Comparison of ENCODE assay signal across 1 cellular context in genomic region chr2:25982273-25982967, GRCh38.
TF ChIP-seq lines count a peak whose summit lies in the region.

Gene KIF3C, minus strand, starts transcription at chr2:25982497. Its CDS starts 580 bp downstream, at chr2:25981917.

TF ChIP-seq in HepG2, 621 proteins besides CTCF, POLR2A, EP300 and RAD21 (continued from another document and continues in another):
- TF ChIP-seq, protein P1, sequence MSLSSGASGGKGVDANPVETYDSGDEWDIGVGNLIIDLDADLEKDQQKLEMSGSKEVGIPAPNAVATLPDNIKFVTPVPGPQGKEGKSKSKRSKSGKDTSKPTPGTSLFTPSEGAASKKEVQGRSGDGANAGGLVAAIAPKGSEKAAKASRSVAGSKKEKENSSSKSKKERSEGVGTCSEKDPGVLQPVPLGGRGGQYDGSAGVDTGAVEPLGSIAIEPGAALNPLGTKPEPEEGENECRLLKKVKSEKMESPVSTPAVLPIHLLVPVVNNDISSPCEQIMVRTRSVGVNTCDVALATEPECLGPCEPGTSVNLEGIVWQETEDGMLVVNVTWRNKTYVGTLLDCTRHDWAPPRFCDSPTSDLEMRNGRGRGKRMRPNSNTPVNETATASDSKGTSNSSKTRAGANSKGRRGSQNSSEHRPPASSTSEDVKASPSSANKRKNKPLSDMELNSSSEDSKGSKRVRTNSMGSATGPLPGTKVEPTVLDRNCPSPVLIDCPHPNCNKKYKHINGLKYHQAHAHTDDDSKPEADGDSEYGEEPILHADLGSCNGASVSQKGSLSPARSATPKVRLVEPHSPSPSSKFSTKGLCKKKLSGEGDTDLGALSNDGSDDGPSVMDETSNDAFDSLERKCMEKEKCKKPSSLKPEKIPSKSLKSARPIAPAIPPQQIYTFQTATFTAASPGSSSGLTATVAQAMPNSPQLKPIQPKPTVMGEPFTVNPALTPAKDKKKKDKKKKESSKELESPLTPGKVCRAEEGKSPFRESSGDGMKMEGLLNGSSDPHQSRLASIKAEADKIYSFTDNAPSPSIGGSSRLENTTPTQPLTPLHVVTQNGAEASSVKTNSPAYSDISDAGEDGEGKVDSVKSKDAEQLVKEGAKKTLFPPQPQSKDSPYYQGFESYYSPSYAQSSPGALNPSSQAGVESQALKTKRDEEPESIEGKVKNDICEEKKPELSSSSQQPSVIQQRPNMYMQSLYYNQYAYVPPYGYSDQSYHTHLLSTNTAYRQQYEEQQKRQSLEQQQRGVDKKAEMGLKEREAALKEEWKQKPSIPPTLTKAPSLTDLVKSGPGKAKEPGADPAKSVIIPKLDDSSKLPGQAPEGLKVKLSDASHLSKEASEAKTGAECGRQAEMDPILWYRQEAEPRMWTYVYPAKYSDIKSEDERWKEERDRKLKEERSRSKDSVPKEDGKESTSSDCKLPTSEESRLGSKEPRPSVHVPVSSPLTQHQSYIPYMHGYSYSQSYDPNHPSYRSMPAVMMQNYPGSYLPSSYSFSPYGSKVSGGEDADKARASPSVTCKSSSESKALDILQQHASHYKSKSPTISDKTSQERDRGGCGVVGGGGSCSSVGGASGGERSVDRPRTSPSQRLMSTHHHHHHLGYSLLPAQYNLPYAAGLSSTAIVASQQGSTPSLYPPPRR (CRISPR knock-in tag; IDR thresholded peaks at IDR 0.05; ENCODE audit: borderline replicate concordance): no peak
- TF ChIP-seq MIER3 (CRISPR knock-in tag; IDR thresholded peaks at IDR 0.05; ENCODE audit: borderline replicate concordance): no peak
- no peak for TF ChIP-seq ZNF44 (CRISPR knock-in tag; IDR thresholded peaks at IDR 0.05)
- no peak for TF ChIP-seq SSRP1 (CRISPR knock-in tag; IDR thresholded peaks at IDR 0.05)
- TF ChIP-seq ZNF503 (CRISPR knock-in tag; IDR thresholded peaks at IDR 0.05): no peak; the same call in 1 of the 2 replicates
- TF ChIP-seq ZNF136 (CRISPR knock-in tag; IDR thresholded peaks at IDR 0.05; ENCODE audit: low read depth): 0 out of 2 replicates have a peak, but pooled peaks have one; percentile 12
- TF ChIP-seq FOXP4 (CRISPR knock-in tag; IDR thresholded peaks at IDR 0.05): no peak
- no peak for TF ChIP-seq ZNF614 (CRISPR knock-in tag; IDR thresholded peaks at IDR 0.05; ENCODE audit: borderline replicate concordance)
- TF ChIP-seq ZBTB7B (CRISPR knock-in tag; IDR thresholded peaks at IDR 0.05): 0 out of 2 replicates have a peak, but pooled peaks have one; percentile 50
- no peak for TF ChIP-seq RFX1 (IDR thresholded peaks at IDR 0.05)
- peak; percentile 62; the same call in 1 of the 2 replicates for TF ChIP-seq AKAP8 (CRISPR knock-in tag; IDR thresholded peaks at IDR 0.05)
- TF ChIP-seq CBX2 (IDR thresholded peaks at IDR 0.05; ENCODE audit: low read depth, low read length): no peak
- TF ChIP-seq CBX2 (CRISPR knock-in tag; IDR thresholded peaks at IDR 0.05; ENCODE audit: low read depth): no peak
- no peak for TF ChIP-seq MYC (CRISPR knock-in tag; IDR thresholded peaks at IDR 0.05; ENCODE audit: borderline replicate concordance)
- 0 out of 2 replicates have a peak, but pooled peaks have one; percentile 7 for TF ChIP-seq ZSCAN9 (CRISPR knock-in tag; IDR thresholded peaks at IDR 0.05; ENCODE audit: borderline replicate concordance)
- peak; percentile 33; the same call in 1 of the 2 replicates for TF ChIP-seq MYPOP (CRISPR knock-in tag; IDR thresholded peaks at IDR 0.05)
- no peak for TF ChIP-seq BHLHE40 (IDR thresholded peaks at IDR 0.05; ENCODE audit: low read length)
- no peak for TF ChIP-seq ZNF563 (CRISPR knock-in tag; IDR thresholded peaks at IDR 0.05)
- no peak for TF ChIP-seq ZKSCAN5 (CRISPR knock-in tag; IDR thresholded peaks at IDR 0.05)
- TF ChIP-seq NCOR1 (IDR thresholded peaks at IDR 0.05; ENCODE audit: borderline replicate concordance, low read length): no peak
- no peak for TF ChIP-seq ZNF7 (CRISPR knock-in tag; IDR thresholded peaks at IDR 0.05)
- TF ChIP-seq CENPT (CRISPR knock-in tag; IDR thresholded peaks at IDR 0.05; ENCODE audit: low read depth): no peak
- no peak for TF ChIP-seq RCOR2 (CRISPR knock-in tag; IDR thresholded peaks at IDR 0.05)
- peak; percentile 65; the same call in 1 of the 2 replicates for TF ChIP-seq TARDBP (CRISPR knock-in tag; IDR thresholded peaks at IDR 0.05)
- TF ChIP-seq ZNF12 (CRISPR knock-in tag; IDR thresholded peaks at IDR 0.05): no peak
- no peak for TF ChIP-seq BORCS8-MEF2B (CRISPR knock-in tag; IDR thresholded peaks at IDR 0.05)
- TF ChIP-seq TAF1 (CRISPR knock-in tag; IDR thresholded peaks at IDR 0.05): no peak
- no peak for TF ChIP-seq SMC3 (IDR thresholded peaks at IDR 0.05; ENCODE audit: low read length)
- TF ChIP-seq, protein P2, sequence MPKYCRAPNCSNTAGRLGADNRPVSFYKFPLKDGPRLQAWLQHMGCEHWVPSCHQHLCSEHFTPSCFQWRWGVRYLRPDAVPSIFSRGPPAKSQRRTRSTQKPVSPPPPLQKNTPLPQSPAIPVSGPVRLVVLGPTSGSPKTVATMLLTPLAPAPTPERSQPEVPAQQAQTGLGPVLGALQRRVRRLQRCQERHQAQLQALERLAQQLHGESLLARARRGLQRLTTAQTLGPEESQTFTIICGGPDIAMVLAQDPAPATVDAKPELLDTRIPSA (CRISPR knock-in tag; IDR thresholded peaks at IDR 0.05; ENCODE audit: borderline replicate concordance): no peak
- no peak for TF ChIP-seq HES4 (CRISPR knock-in tag; IDR thresholded peaks at IDR 0.05; ENCODE audit: borderline replicate concordance)
- no peak for TF ChIP-seq ZNF749 (CRISPR knock-in tag; IDR thresholded peaks at IDR 0.05; ENCODE audit: borderline replicate concordance)
- no peak for TF ChIP-seq ZSCAN31 (CRISPR knock-in tag; IDR thresholded peaks at IDR 0.05; ENCODE audit: low read depth)
- TF ChIP-seq AFF4 (CRISPR knock-in tag; IDR thresholded peaks at IDR 0.05): no peak
- no peak for TF ChIP-seq ZFP37 (CRISPR knock-in tag; IDR thresholded peaks at IDR 0.05; ENCODE audit: borderline replicate concordance)
- TF ChIP-seq, protein P3, sequence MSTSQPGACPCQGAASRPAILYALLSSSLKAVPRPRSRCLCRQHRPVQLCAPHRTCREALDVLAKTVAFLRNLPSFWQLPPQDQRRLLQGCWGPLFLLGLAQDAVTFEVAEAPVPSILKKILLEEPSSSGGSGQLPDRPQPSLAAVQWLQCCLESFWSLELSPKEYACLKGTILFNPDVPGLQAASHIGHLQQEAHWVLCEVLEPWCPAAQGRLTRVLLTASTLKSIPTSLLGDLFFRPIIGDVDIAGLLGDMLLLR (CRISPR knock-in tag; IDR thresholded peaks at IDR 0.05): no peak
- TF ChIP-seq, protein P4, sequence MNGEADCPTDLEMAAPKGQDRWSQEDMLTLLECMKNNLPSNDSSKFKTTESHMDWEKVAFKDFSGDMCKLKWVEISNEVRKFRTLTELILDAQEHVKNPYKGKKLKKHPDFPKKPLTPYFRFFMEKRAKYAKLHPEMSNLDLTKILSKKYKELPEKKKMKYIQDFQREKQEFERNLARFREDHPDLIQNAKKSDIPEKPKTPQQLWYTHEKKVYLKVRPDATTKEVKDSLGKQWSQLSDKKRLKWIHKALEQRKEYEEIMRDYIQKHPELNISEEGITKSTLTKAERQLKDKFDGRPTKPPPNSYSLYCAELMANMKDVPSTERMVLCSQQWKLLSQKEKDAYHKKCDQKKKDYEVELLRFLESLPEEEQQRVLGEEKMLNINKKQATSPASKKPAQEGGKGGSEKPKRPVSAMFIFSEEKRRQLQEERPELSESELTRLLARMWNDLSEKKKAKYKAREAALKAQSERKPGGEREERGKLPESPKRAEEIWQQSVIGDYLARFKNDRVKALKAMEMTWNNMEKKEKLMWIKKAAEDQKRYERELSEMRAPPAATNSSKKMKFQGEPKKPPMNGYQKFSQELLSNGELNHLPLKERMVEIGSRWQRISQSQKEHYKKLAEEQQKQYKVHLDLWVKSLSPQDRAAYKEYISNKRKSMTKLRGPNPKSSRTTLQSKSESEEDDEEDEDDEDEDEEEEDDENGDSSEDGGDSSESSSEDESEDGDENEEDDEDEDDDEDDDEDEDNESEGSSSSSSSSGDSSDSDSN (CRISPR knock-in tag; IDR thresholded peaks at IDR 0.05): no peak; the same call in none of the 2 replicates
- TF ChIP-seq, protein P5, sequence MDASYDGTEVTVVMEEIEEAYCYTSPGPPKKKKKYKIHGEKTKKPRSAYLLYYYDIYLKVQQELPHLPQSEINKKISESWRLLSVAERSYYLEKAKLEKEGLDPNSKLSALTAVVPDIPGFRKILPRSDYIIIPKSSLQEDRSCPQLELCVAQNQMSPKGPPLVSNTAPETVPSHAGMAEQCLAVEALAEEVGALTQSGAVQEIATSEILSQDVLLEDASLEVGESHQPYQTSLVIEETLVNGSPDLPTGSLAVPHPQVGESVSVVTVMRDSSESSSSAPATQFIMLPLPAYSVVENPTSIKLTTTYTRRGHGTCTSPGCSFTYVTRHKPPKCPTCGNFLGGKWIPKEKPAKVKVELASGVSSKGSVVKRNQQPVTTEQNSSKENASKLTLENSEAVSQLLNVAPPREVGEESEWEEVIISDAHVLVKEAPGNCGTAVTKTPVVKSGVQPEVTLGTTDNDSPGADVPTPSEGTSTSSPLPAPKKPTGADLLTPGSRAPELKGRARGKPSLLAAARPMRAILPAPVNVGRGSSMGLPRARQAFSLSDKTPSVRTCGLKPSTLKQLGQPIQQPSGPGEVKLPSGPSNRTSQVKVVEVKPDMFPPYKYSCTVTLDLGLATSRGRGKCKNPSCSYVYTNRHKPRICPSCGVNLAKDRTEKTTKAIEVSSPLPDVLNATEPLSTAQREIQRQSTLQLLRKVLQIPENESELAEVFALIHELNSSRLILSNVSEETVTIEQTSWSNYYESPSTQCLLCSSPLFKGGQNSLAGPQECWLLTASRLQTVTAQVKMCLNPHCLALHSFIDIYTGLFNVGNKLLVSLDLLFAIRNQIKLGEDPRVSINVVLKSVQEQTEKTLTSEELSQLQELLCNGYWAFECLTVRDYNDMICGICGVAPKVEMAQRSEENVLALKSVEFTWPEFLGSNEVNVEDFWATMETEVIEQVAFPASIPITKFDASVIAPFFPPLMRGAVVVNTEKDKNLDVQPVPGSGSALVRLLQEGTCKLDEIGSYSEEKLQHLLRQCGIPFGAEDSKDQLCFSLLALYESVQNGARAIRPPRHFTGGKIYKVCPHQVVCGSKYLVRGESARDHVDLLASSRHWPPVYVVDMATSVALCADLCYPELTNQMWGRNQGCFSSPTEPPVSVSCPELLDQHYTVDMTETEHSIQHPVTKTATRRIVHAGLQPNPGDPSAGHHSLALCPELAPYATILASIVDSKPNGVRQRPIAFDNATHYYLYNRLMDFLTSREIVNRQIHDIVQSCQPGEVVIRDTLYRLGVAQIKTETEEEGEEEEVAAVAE (CRISPR knock-in tag; IDR thresholded peaks at IDR 0.05; ENCODE audit: borderline replicate concordance): no peak; the same call in 1 of the 2 replicates
